10 cellular contexts compared by ENCODE assay signal in the genomic region with DNA sequence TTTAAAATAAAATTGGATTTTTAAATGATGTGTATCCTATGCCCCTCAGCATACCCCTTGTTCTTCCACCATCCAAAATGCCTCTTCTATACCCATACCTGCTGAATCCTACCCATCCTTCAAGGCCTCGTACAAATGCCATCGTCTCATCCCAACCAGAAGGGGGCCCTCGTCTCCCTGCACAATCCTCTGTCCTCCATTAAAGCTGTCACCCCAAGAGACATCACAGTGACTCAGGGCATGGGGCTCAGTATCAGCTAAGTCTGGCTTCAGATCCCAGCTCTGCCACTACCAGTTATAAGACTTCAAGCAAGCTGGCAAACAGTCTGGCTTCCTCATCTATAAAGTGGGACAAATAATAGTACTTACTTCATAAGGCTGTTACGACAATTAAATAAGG. TPM values are rescaled to one million over a fixed set of nuclear protein-coding genes. Genes with fewer than 3 reads are reported as not detected.
DNase-seq lines count a peak whose midpoint lies in the region; ATAC-seq and TF ChIP-seq lines count a peak whose summit lies in the region.
"Had no signal": no experiment of that assay in that cellular context is flagged by ENCODE, and none has a peak within 500 bp of the region (broad histone marks: within the 10 kb centered on the region; RNA-seq: fewer than 3 reads in every experiment).

No MANE protein-coding gene starts in this region.

- no peak for TF ChIP-seq EP300 in sigmoid colon (IDR thresholded peaks at IDR 0.05)

- H3K36me3 Mint-ChIP-seq in natural killer cell: no peaks in the 10 kb centered on the region
- H3K36me3 Mint-ChIP-seq in natural killer cell treated with Interleukin-12 subunit alpha and Interleukin-12 subunit beta and Interleukin-15 and Interleukin-18, amount 100 ng/mL, for 72 hours: no peaks in the 10 kb centered on the region
- H3K36me3 Mint-ChIP-seq: CD8-positive, alpha-beta T cell had no signal

- no peak for TF ChIP-seq CTCF in natural killer cell (IDR thresholded peaks at IDR 0.05)
- peak; percentile 20 for TF ChIP-seq CTCF in epithelial cell of proximal tubule (conservative IDR thresholded peaks at IDR 0.05; ENCODE audit: low read depth, low read length)
- TF ChIP-seq CTCF in sigmoid colon (IDR thresholded peaks at IDR 0.05): no peak

- TF ChIP-seq POLR2A in sigmoid colon (IDR thresholded peaks at IDR 0.05): no peak

- 71 to 73% methylated on average over 4 of the region's 4 CpGs for WGBS in sigmoid colon, 2 donors

- peak; percentile 0 for DNase-seq in natural killer cell
- DNase-seq in natural killer cell treated with Interleukin-12 subunit alpha and Interleukin-12 subunit beta and Interleukin-15 and Interleukin-18, amount 100 ng/mL, for 72 hours (ENCODE audit: low spot score): no peak
- peak; percentile 5 for DNase-seq in NCI-H82 treated with DMSO at 0.1 percent for 48 hours (lab: John Stamatoyannopoulos, UW; ENCODE audit: unreplicated experiment)
- DNase-seq in epithelial cell of proximal tubule (ENCODE audit: low read depth): no peak
- DNase-seq in islet precursor cell: no peak
- DNase-seq in retina: no peak
- DNase-seq in sigmoid colon: no peak
- DNase-seq: CD8-positive, alpha-beta T cell; effector memory CD4-positive, alpha-beta T cell had no signal

- peaks cover 20 to 21% of the 10 kb centered on the region in 2 donors for H3K27me3 Mint-ChIP-seq in natural killer cell (ENCODE audit: low read depth in 2 of 2)
- H3K27me3 Mint-ChIP-seq in natural killer cell treated with Interleukin-12 subunit alpha and Interleukin-12 subunit beta and Interleukin-15 and Interleukin-18, amount 100 ng/mL, for 72 hours: peaks cover 19 to 21% of the 10 kb centered on the region in 2 donors

- ATAC-seq in natural killer cell (no peak), HG03139 (IDR thresholded peaks at IDR 0.05; ENCODE audit: unreplicated experiment) (no peak)
- no peak for ATAC-seq in natural killer cell treated with Interleukin-12 subunit alpha and Interleukin-12 subunit beta and Interleukin-15 and Interleukin-18, amount 100 ng/mL, for 72 hours
- ATAC-seq: CD8-positive, alpha-beta T cell had no signal

- H3K27me3 ChIP-seq in sigmoid colon: no peaks in the 10 kb centered on the region

- intact Hi-C loops in natural killer cell (cut with micrococcal nuclease): no loop called here
- intact Hi-C loops in sigmoid colon (cut with DNase I): no loop called here

- H3K4me3 ChIP-seq in epithelial cell of proximal tubule (ENCODE audit: low read depth, low read length) (no peak overlapping the region), sigmoid colon (no peak overlapping the region)

- no peaks in the 10 kb centered on the region for H3K4me1 Mint-ChIP-seq in natural killer cell
- no peaks in the 10 kb centered on the region for H3K4me1 Mint-ChIP-seq in natural killer cell treated with Interleukin-12 subunit alpha and Interleukin-12 subunit beta and Interleukin-15 and Interleukin-18, amount 100 ng/mL, for 72 hours (ENCODE audit: low read depth in 2 of 2)

- H3K9me3 Mint-ChIP-seq in natural killer cell: no peaks in the 10 kb centered on the region
- H3K9me3 Mint-ChIP-seq in natural killer cell treated with Interleukin-12 subunit alpha and Interleukin-12 subunit beta and Interleukin-15 and Interleukin-18, amount 100 ng/mL, for 72 hours: no peaks in the 10 kb centered on the region
- H3K9me3 Mint-ChIP-seq: CD8-positive, alpha-beta T cell had no signal

- no peak overlapping the region for H3K27ac ChIP-seq in sigmoid colon

- H3K4me1 ChIP-seq in sigmoid colon: no peaks in the 10 kb centered on the region

- H3K36me3 ChIP-seq in sigmoid colon: no peaks in the 10 kb centered on the region

- H3K4me3 Mint-ChIP-seq in natural killer cell: no peak overlapping the region
- no peak overlapping the region for H3K4me3 Mint-ChIP-seq in natural killer cell treated with Interleukin-12 subunit alpha and Interleukin-12 subunit beta and Interleukin-15 and Interleukin-18, amount 100 ng/mL, for 72 hours
- H3K4me3 Mint-ChIP-seq: CD8-positive, alpha-beta T cell had no signal

- H3K27ac Mint-ChIP-seq in natural killer cell: no peak overlapping the region
- H3K27ac Mint-ChIP-seq in natural killer cell treated with Interleukin-12 subunit alpha and Interleukin-12 subunit beta and Interleukin-15 and Interleukin-18, amount 100 ng/mL, for 72 hours: no peak overlapping the region
- H3K27ac Mint-ChIP-seq: CD8-positive, alpha-beta T cell had no signal

- no peaks in the 10 kb centered on the region for H3K9me3 ChIP-seq in sigmoid colon

RNA-seq across cellular contexts. Expression of gene IGFN1, which starts 23.8 kb away (rescaled TPM):
- total RNA-seq in natural killer cell (not detected), epithelial cell of proximal tubule (0.14 and 0.86 TPM in 2 replicates), sigmoid colon (under 1 TPM in 2 of 4 donors, not detected in 2; 0.14 to 0.55 TPM)
- total RNA-seq in natural killer cell treated with Interleukin-12 subunit alpha and Interleukin-12 subunit beta and Interleukin-15 and Interleukin-18, amount 100 ng/mL, for 72 hours: not detected
- under 1 TPM in 2 of 3 donors, not detected in 1; under 0.01 to 0.15 TPM for polyA plus RNA-seq in sigmoid colon
- total RNA-seq: CD8-positive, alpha-beta T cell had no signal

Comparison
In these comparisons a context has a peak if more than half of its experiments do, and no peak if none do; other contexts are left out.
1. DNase-seq: peak in natural killer cell (single experiment) and NCI-H82 treated with DMSO at 0.1 percent for 48 hours (single experiment); none in natural killer cell treated with Interleukin-12 subunit alpha and Interleukin-12 subunit beta and Interleukin-15 and Interleukin-18, amount 100 ng/mL, for 72 hours (single experiment), epithelial cell of proximal tubule (single experiment), islet precursor cell (single experiment), retina (single experiment) and sigmoid colon (single experiment).